In the genomic region with DNA sequence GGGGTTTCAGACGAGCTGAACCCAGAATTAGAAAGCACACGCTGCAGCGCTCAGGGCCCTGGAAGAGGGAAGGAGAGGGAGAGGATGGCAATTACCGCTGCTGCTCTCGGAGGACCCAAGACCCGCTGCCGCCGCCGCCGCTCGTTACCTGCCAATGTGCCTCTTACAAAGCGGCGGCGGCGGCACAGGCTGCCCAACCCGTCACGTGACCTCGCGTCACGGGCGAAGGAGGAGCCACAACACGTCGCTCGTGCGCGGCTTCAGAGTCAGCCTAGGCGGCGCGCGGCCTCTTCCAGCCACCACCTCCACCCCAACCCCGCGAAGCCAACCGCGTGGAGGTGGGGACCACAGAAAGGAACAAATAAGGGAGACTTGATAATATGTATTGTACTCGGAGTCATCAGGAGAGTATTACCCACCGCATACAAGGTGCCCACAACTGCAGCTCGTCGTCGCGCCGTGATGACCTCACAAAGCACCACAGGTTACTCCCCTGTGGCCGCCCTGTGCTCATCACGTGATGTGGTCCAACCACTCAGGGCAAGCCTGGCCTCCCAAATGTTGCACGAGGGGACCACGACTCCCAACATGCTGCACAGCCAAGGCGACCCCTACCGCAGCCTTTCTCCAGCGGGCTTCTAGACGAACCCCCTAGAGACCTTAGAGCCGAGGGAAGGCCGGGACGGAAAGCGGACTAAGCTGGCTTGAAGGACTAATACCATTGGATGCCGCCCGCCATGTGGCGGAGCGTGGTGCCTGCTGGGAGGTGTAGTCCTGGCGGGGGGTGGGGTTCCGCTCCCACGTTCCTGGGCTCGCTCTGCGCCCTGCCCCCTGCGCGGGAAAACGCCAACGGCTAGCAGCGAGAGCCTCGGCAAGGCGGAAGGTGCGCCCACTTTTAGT, we compare ENCODE assay signal across 8 cellular contexts. TPM values are rescaled to one million over a fixed set of nuclear protein-coding genes. Genes with fewer than 3 reads are reported as not detected.
DNase-seq lines count a peak whose midpoint lies in the region; ATAC-seq and TF ChIP-seq lines count a peak whose summit lies in the region.

A gene with protein sequence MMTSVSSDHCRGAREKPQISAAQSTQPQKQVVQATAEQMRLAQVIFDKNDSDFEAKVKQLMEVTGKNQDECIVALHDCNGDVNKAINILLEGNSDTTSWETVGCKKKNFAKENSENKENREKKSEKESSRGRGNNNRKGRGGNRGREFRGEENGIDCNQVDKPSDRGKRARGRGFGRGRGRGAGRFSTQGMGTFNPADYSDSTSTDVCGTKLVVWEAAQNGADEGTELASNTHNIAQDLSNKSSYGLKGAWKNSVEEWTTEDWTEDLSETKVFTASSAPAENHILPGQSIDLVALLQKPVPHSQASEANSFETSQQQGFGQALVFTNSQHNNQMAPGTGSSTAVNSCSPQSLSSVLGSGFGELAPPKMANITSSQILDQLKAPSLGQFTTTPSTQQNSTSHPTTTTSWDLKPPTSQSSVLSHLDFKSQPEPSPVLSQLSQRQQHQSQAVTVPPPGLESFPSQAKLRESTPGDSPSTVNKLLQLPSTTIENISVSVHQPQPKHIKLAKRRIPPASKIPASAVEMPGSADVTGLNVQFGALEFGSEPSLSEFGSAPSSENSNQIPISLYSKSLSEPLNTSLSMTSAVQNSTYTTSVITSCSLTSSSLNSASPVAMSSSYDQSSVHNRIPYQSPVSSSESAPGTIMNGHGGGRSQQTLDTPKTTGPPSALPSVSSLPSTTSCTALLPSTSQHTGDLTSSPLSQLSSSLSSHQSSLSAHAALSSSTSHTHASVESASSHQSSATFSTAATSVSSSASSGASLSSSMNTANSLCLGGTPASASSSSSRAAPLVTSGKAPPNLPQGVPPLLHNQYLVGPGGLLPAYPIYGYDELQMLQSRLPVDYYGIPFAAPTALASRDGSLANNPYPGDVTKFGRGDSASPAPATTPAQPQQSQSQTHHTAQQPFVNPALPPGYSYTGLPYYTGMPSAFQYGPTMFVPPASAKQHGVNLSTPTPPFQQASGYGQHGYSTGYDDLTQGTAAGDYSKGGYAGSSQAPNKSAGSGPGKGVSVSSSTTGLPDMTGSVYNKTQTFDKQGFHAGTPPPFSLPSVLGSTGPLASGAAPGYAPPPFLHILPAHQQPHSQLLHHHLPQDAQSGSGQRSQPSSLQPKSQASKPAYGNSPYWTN (minus strand): TSS at position 158 of the 900 bp plus-strand sequence. CDS start 31,739 bp downstream, outside the sequence.

- H3K27me3 ChIP-seq in heart left ventricle (no peaks in the 10 kb centered on the region), upper lobe of left lung (no peaks in the 10 kb centered on the region)

- intact Hi-C loops in heart left ventricle (cut with DNase I) (loop anchor here in 4 of 10 donors (1.0 to 10.0 kb wide), 5 partner anchors 23 to 234 kb away; a partner anchor contains a TSS), posterior cingulate gyrus (cut with DNase I) (loop anchor here (10.0 kb wide), 2 partner anchors 124 to 234 kb away; a partner anchor contains a TSS)

- no peaks in the 10 kb centered on the region for H3K9me3 ChIP-seq in heart left ventricle
- no peaks in the 10 kb centered on the region for H3K9me3 ChIP-seq in upper lobe of left lung

- TF ChIP-seq CTCF in GM12875 (IDR thresholded peaks at IDR 0.05; ENCODE audit: borderline replicate concordance, insufficient read depth, low read depth, low read length) (no peak), heart left ventricle (IDR thresholded peaks at IDR 0.05) (peak in 3 of 12 donors; percentile 20 to 28 (median 26)), upper lobe of left lung (IDR thresholded peaks at IDR 0.05) (peak in 2 of 6 experiments; percentile 30 to 34)

- ATAC-seq in HG02798 (IDR thresholded peaks at IDR 0.05; ENCODE audit: poor library complexity, unreplicated experiment) (peak; percentile 82), heart left ventricle (peak; percentile 95 to 97 (median 96)), upper lobe of left lung (ENCODE audit: low FRiP score in 2 of 2) (peak; percentile 97)

- peak; percentile 50 to 96 for TF ChIP-seq POLR2A in heart left ventricle (IDR thresholded peaks at IDR 0.05)
- TF ChIP-seq POLR2A in upper lobe of left lung (IDR thresholded peaks at IDR 0.05), result peak; percentile 79 to 95 (median 92)

- 0% methylated on average over 61 to 70 of the region's 70 CpGs for WGBS in adipose tissue, 3 donors
- WGBS in heart left ventricle, 4 donors, result 0 to 1% (median 0%) methylated on average over 50 to 70 of the region's 70 CpGs
- WGBS in upper lobe of left lung, 2 donors, result 0% methylated on average over 51 to 59 of the region's 70 CpGs

- DNase-seq in NCI-H1436 (lab: John Stamatoyannopoulos, UW), result peak; percentile 99
- DNase-seq in T follicular helper cell (ENCODE audit: low read depth), result peak; percentile 96
- peak; percentile 97 to 99 (median 99) for DNase-seq in heart left ventricle
- DNase-seq in posterior cingulate gyrus, result peak; percentile 96 to 100 (median 99)
- peak; percentile 99 for DNase-seq in upper lobe of left lung

- H3K4me3 ChIP-seq in GM12875 (ENCODE audit: low read depth, low read length), result peak within 1 kb of the TSS; percentile 99
- H3K4me3 ChIP-seq in heart left ventricle, result peak within 1 kb of the TSS; percentile 71 to 100 (median 84)
- H3K4me3 ChIP-seq in upper lobe of left lung, result peak within 1 kb of the TSS; percentile 78 to 96 (median 84)

- H3K4me1 ChIP-seq in heart left ventricle (peaks cover 3 to 32% (median 25%) of the 10 kb centered on the region in 12 donors), upper lobe of left lung (peaks cover 21 to 33% (median 23%) of the 10 kb centered on the region in 4 donors)

- TF ChIP-seq EP300 in upper lobe of left lung (IDR thresholded peaks at IDR 0.05), result no peak

- no peaks in the 10 kb centered on the region for H3K36me3 ChIP-seq in heart left ventricle
- peaks cover 0 to 4% (median 0%) of the 10 kb centered on the region in 4 donors for H3K36me3 ChIP-seq in upper lobe of left lung

- peak within 1 kb of the TSS; percentile 55 for H3K27ac ChIP-seq in adipose tissue (ENCODE audit: low read depth, low read length)
- H3K27ac ChIP-seq in heart left ventricle, result peak within 1 kb of the TSS; percentile 77 to 99 (median 92)
- peak within 1 kb of the TSS; percentile 92 to 98 (median 94) for H3K27ac ChIP-seq in upper lobe of left lung

RNA-seq across cellular contexts. Expression of the gene that starts here (rescaled TPM):
- polyA plus RNA-seq in adipose tissue, result 1 to 10 TPM; 8.0 to 9.6 (median 9.4) TPM
- total RNA-seq in heart left ventricle, result 10 to 100 TPM; 22.6 to 36.2 (median 30.7) TPM
- polyA plus RNA-seq in heart left ventricle, result 10 to 100 TPM; 12.9 to 15.2 TPM
- total RNA-seq in upper lobe of left lung, result 10 to 100 TPM; 22.3 to 48.2 (median 35.3) TPM

Comparison
In these comparisons a context has a peak if more than half of its experiments do, and no peak if none do; other contexts are left out.
1. Peak in every context shown above with its lines: DNase-seq, ATAC-seq, H3K4me3 ChIP-seq and H3K27ac ChIP-seq.